ENCODE assay signal across 8 cellular contexts in genomic region chr1:23779826-23780371, GRCh38. TPM values are rescaled to one million over a fixed set of nuclear protein-coding genes. Genes with fewer than 3 reads are reported as not detected.
DNase-seq lines count a peak whose midpoint lies in the region; ATAC-seq, FAIRE-seq and TF ChIP-seq lines count a peak whose summit lies in the region.

No MANE protein-coding gene starts in this region.

- peaks cover 11 to 39% of the 10 kb centered on the region in 2 donors for H3K36me3 Mint-ChIP-seq in CD4-positive, alpha-beta memory T cell
- H3K36me3 Mint-ChIP-seq in astrocyte (ENCODE audit: low read depth, unreplicated experiment), result peaks cover 2% of the 10 kb centered on the region
- H3K36me3 Mint-ChIP-seq in mesothelial cell of epicardium, result peaks cover 10% of the 10 kb centered on the region

- H2BK120ac ChIP-seq in IMR-90 (ENCODE audit: low read depth, low read length), result 0 out of 2 replicates have a peak overlapping the region, but pooled peaks have one; percentile 5

- in situ Hi-C loops in IMR-90 (cut with MboI; ENCODE audit: low sequenced_read_pairs), result no loop called here

- TF ChIP-seq CTCF in IMR-90 (conservative IDR thresholded peaks at IDR 0.05; ENCODE audit: low read depth, low read length) (no peak), astrocyte (IDR thresholded peaks at IDR 0.05; ENCODE audit: insufficient read depth, low read depth, low read length) (no peak), mesothelial cell of epicardium (IDR thresholded peaks at IDR 0.05; ENCODE audit: unreplicated experiment) (no peak), prostate gland (IDR thresholded peaks at IDR 0.05) (no peak)

- no peaks in the 10 kb centered on the region for H3K9me3 Mint-ChIP-seq in CD4-positive, alpha-beta memory T cell
- no peaks in the 10 kb centered on the region for H3K9me3 Mint-ChIP-seq in astrocyte (ENCODE audit: unreplicated experiment)
- no peaks in the 10 kb centered on the region for H3K9me3 Mint-ChIP-seq in mesothelial cell of epicardium

- no peak overlapping the region for H2AK5ac ChIP-seq in IMR-90 (ENCODE audit: low read depth, low read length)

- peak overlapping the region; percentile 12 for H2BK5ac ChIP-seq in IMR-90 (ENCODE audit: low read depth, low read length, poor library complexity, severe bottlenecking)

- no CpG with 5 or more reads among the region's 3 CpGs for WGBS in IMR-90 (ENCODE audit: extremely low coverage in 2 of 2, insufficient read length in 1 of 2), 2 experiments
- 69% methylated on average over 3 of the region's 3 CpGs for WGBS in prostate gland
- WGBS in aorta, 2 donors, result 79 to 83% methylated on average over 3 of the region's 3 CpGs

- TF ChIP-seq POLR2A in IMR-90 (IDR thresholded peaks at IDR 0.05; ENCODE audit: low read depth, low read length), result no peak
- TF ChIP-seq POLR2A in prostate gland (IDR thresholded peaks at IDR 0.05), result no peak

- H3K27ac ChIP-seq in CD4-positive, alpha-beta memory T cell (ENCODE audit: low read depth, low read length), result peak overlapping the region; percentile 8
- H3K27ac ChIP-seq in IMR-90 (ENCODE audit: insufficient read depth, low read length) (no peak overlapping the region), astrocyte (ENCODE audit: low read depth, low read length) (peak overlapping the region; percentile 61), prostate gland (no peak overlapping the region), aorta (ENCODE audit: low read depth in 1 of 2, low read length in 2 of 2) (no peak overlapping the region)

- H3K4ac ChIP-seq in IMR-90 (ENCODE audit: low read depth, low read length), result no peak overlapping the region; the same call in 1 of the 2 replicates

- intact Hi-C loops in CD4-positive, alpha-beta memory T cell (cut with micrococcal nuclease), result loop anchor here (5.0 kb wide), 1 partner anchor 38 kb away; the partner anchor contains the start of gene ELOA
- intact Hi-C loops in IMR-90 (cut with micrococcal nuclease), result no loop called here
- intact Hi-C loops in prostate gland (cut with DNase I), result no loop called here
- intact Hi-C loops in aorta (cut with DNase I), result loop anchor here in 1 of 2 donors (10.0 kb wide), 1 partner anchor 85 kb away; the partner anchor contains the start of gene FUCA1

- no peak overlapping the region for H4K91ac ChIP-seq in IMR-90 (ENCODE audit: insufficient read depth, low read depth, low read length)

- 0 out of 2 replicates have a peak overlapping the region, but pooled peaks have one; percentile 43 for H3K14ac ChIP-seq in IMR-90 (replicated peaks; ENCODE audit: low read depth, low read length)

- dilution Hi-C loops in IMR-90 (cut with HindIII; ENCODE audit: low sequenced_read_pairs, unreplicated experiment), result no loop called here

- H3K9me3 ChIP-seq in CD4-positive, alpha-beta memory T cell (ENCODE audit: control insufficient read depth in 1 of 2, low read length in 2 of 2), result no peaks in the 10 kb centered on the region
- H3K9me3 ChIP-seq in IMR-90 (ENCODE audit: control insufficient read depth, insufficient read depth, low read length) (no peaks in the 10 kb centered on the region), astrocyte (ENCODE audit: insufficient read depth, low read depth, low read length) (no peaks in the 10 kb centered on the region), prostate gland (no peaks in the 10 kb centered on the region), aorta (ENCODE audit: control insufficient read depth, low read length) (no peaks in the 10 kb centered on the region)

- H3K27me3 ChIP-seq in CD4-positive, alpha-beta memory T cell (ENCODE audit: insufficient read depth, low read length), result no peaks in the 10 kb centered on the region
- H3K27me3 ChIP-seq in IMR-90 (ENCODE audit: control insufficient read depth, insufficient read depth, low read length) (no peaks in the 10 kb centered on the region), astrocyte (ENCODE audit: insufficient read depth, low read length) (no peaks in the 10 kb centered on the region), prostate gland (replicated peaks; ENCODE audit: insufficient read depth) (no peaks in the 10 kb centered on the region), aorta (ENCODE audit: control insufficient read depth in 1 of 2, insufficient read depth in 2 of 2, low read length in 1 of 2) (no peaks in the 10 kb centered on the region)

- peak overlapping the region; percentile 26 to 96 (median 92) for H3K4me3 Mint-ChIP-seq in CD4-positive, alpha-beta memory T cell
- H3K4me3 Mint-ChIP-seq in astrocyte (ENCODE audit: unreplicated experiment) (peak overlapping the region; percentile 91), mesothelial cell of epicardium (peak overlapping the region; percentile 87)

- ATAC-seq in IMR-90 (ENCODE audit: low read depth), result no peak
- ATAC-seq in aorta (ENCODE audit: low FRiP score), result no peak

- no peak overlapping the region for H4K5ac ChIP-seq in IMR-90 (ENCODE audit: low read depth, low read length)

- H3K18ac ChIP-seq in IMR-90 (ENCODE audit: low read depth, low read length), result no peak overlapping the region

- no peak for DNase-seq in CD4-positive, alpha-beta memory T cell
- DNase-seq in IMR-90 (peak; percentile 65), astrocyte (ENCODE audit: low read depth) (peak; percentile 63), mesothelial cell of epicardium (ENCODE audit: low spot score in 2 of 2, unreplicated experiment in 2 of 2) (no peak), NCI-H2107 treated with DMSO at 0.1 percent for 48 hours (lab: John Stamatoyannopoulos, UW; ENCODE audit: unreplicated experiment) (no peak), prostate gland (ENCODE audit: low spot score) (no peak), aorta (no peak)
- no peak for DNase-seq in effector CD8-positive, alpha-beta T cell (lab: John Stamatoyannopoulos, UW)

- CTCF ChIA-PET in CD4-positive, alpha-beta memory T cell (lab: Charles Lee; ENCODE audit: partially characterized antibody), result interaction anchor here (0.5 to 2.9 kb wide), 4 partner anchors 31 to 148 kb away, joined by 3 to 11 read pairs (median 4); no protein-coding TSS in a partner anchor
- CTCF ChIA-PET in IMR-90 (lab: Yijun Ruan, JAX), result no interaction called here

- no TSS peak for BruUV-seq in IMR-90 (replicated peaks; lab: Mats Ljungman, UMichigan)

- H3K23ac ChIP-seq in IMR-90 (ENCODE audit: low read depth, low read length), result no peak overlapping the region; the same call in 1 of the 2 replicates

- H3K56ac ChIP-seq in IMR-90 (ENCODE audit: extremely low read depth, insufficient read depth, low read length), result no peak overlapping the region

- H2BK15ac ChIP-seq in IMR-90 (ENCODE audit: low read depth, low read length), result no peak overlapping the region

- H2BK20ac ChIP-seq in IMR-90 (ENCODE audit: low read depth, low read length), result peak overlapping the region; percentile 58; the same call in 1 of the 2 replicates

- H2AK9ac ChIP-seq in IMR-90 (replicated peaks; ENCODE audit: low read depth, low read length, poor library complexity), result no peak overlapping the region

- H3K4me1 Mint-ChIP-seq in CD4-positive, alpha-beta memory T cell, result peaks cover 22 to 39% (median 31%) of the 10 kb centered on the region in 4 donors
- H3K4me1 Mint-ChIP-seq in astrocyte (ENCODE audit: low read depth, unreplicated experiment), result peaks cover 14% of the 10 kb centered on the region
- peaks cover 22% of the 10 kb centered on the region for H3K4me1 Mint-ChIP-seq in mesothelial cell of epicardium

- peaks cover 26% of the 10 kb centered on the region for H3K4me1 ChIP-seq in CD4-positive, alpha-beta memory T cell (ENCODE audit: insufficient read depth, low read length)
- H3K4me1 ChIP-seq in IMR-90 (ENCODE audit: control insufficient read depth, insufficient read depth, low read length), result peaks cover 7% of the 10 kb centered on the region; the same call in 1 of the 2 replicates
- peaks cover 17% of the 10 kb centered on the region for H3K4me1 ChIP-seq in astrocyte (ENCODE audit: insufficient read depth, low read length)
- H3K4me1 ChIP-seq in prostate gland (replicated peaks), result peaks cover 6% of the 10 kb centered on the region
- H3K4me1 ChIP-seq in aorta (ENCODE audit: control insufficient read depth in 1 of 2, insufficient read depth in 2 of 2, low read length in 2 of 2), result peaks cover 0 to 6% of the 10 kb centered on the region in 2 donors

- TF ChIP-seq RAD21 in IMR-90 (IDR thresholded peaks at IDR 0.05; ENCODE audit: low read length), result no peak

- peaks cover 14% of the 10 kb centered on the region for H3K36me3 ChIP-seq in CD4-positive, alpha-beta memory T cell (ENCODE audit: insufficient read depth, low read length)
- H3K36me3 ChIP-seq in IMR-90 (ENCODE audit: control insufficient read depth, insufficient read depth, low read length) (peaks cover 2% of the 10 kb centered on the region), astrocyte (ENCODE audit: insufficient read depth, low read length) (peaks cover 8% of the 10 kb centered on the region), prostate gland (no peaks in the 10 kb centered on the region), aorta (ENCODE audit: control insufficient read depth in 1 of 2, insufficient read depth in 2 of 2, low read length in 1 of 2) (no peaks in the 10 kb centered on the region)

- no peak overlapping the region for H2AFZ ChIP-seq in IMR-90 (replicated peaks; ENCODE audit: low read length, poor library complexity)
- no peak overlapping the region for H2AFZ ChIP-seq in astrocyte (ENCODE audit: low read depth, low read length)

- peaks cover 57% of the 10 kb centered on the region for H3K79me2 ChIP-seq in astrocyte (ENCODE audit: insufficient read depth, low read length)

- H3K4me3 ChIP-seq in CD4-positive, alpha-beta memory T cell (ENCODE audit: low read length in 2 of 2), result no peak overlapping the region
- H3K4me3 ChIP-seq in IMR-90 (ENCODE audit: insufficient read depth, low read depth, low read length) (no peak overlapping the region), astrocyte (ENCODE audit: insufficient read depth, low read depth, low read length) (peak overlapping the region; percentile 90), prostate gland (peak overlapping the region in 1 of 2 donors; percentile 87), aorta (ENCODE audit: low read length in 2 of 2) (no peak overlapping the region)

- H3K4me2 ChIP-seq in IMR-90 (ENCODE audit: low read depth, low read length) (peak overlapping the region; percentile 100), astrocyte (ENCODE audit: low read length) (peak overlapping the region; percentile 95)

- no peak for FAIRE-seq in astrocyte (lab: Jason Lieb, UNC)

- H3K9ac ChIP-seq in IMR-90 (ENCODE audit: low read depth, low read length) (no peak overlapping the region), astrocyte (ENCODE audit: low read length) (peak overlapping the region; percentile 89)

- H4K8ac ChIP-seq in IMR-90 (ENCODE audit: low read depth in 2 of 2, low read length in 2 of 2), result no peak overlapping the region

- POLR2A ChIA-PET in CD4-positive, alpha-beta memory T cell (lab: Charles Lee; ENCODE audit: partially characterized antibody), result interaction anchor here (1.0 to 8.6 kb wide), 6 partner anchors 11 to 436 kb away, joined by 3 to 70 read pairs (median 16); partner anchors contain the start of genes ELOA, GALE, HMGCL and HNRNPR
- POLR2A ChIA-PET in IMR-90 (lab: Charles Lee; ENCODE audit: unreplicated experiment), result interaction anchor here (1.0 kb wide), 1 partner anchor 19 kb away, joined by 3 read pairs; no protein-coding TSS in a partner anchor

- peaks cover 33 to 51% of the 10 kb centered on the region in 2 experiments for H3K79me1 ChIP-seq in IMR-90 (ENCODE audit: low read depth in 1 of 2, low read length in 2 of 2)

- H3K9me1 ChIP-seq in IMR-90 (ENCODE audit: insufficient read depth, low read length), result peaks cover 9% of the 10 kb centered on the region; the same call in 1 of the 2 replicates

- H3K27ac Mint-ChIP-seq in CD4-positive, alpha-beta memory T cell, result peak overlapping the region; percentile 8 to 92 (median 85)
- H3K27ac Mint-ChIP-seq in astrocyte (ENCODE audit: unreplicated experiment) (peak overlapping the region; percentile 60), mesothelial cell of epicardium (peak overlapping the region; percentile 77)

- H4K20me1 ChIP-seq in IMR-90 (ENCODE audit: insufficient read depth, low read length), result peaks cover 15% of the 10 kb centered on the region; the same call in 1 of the 2 replicates
- H4K20me1 ChIP-seq in astrocyte (ENCODE audit: insufficient read depth, low read length), result peaks cover 24% of the 10 kb centered on the region

- no peaks in the 10 kb centered on the region for H3K27me3 Mint-ChIP-seq in CD4-positive, alpha-beta memory T cell
- no peaks in the 10 kb centered on the region for H3K27me3 Mint-ChIP-seq in astrocyte (ENCODE audit: low read depth, unreplicated experiment)
- no peaks in the 10 kb centered on the region for H3K27me3 Mint-ChIP-seq in mesothelial cell of epicardium (ENCODE audit: low read depth)

RNA-seq across cellular contexts. Expression of gene PITHD1, which starts 1.7 kb away (rescaled TPM):
- 10 to 100 TPM; 78.3 to 82.1 TPM for total RNA-seq in CD4-positive, alpha-beta memory T cell
- polyA plus RNA-seq in CD4-positive, alpha-beta memory T cell, result 10 to 100 TPM; 65.3 to 82.2 TPM
- total RNA-seq in IMR-90 (2012; rRNA removed), result 23.8 and 34.2 TPM in 2 replicates
- 31.8 and 32.0 TPM in 2 replicates for polyA plus RNA-seq in IMR-90 (2012; rRNA removed)
- polyA plus RNA-seq in IMR-90 (2012; cell fraction: cytosol; rRNA removed), result 18.3 and 34.6 TPM in 2 replicates
- polyA plus RNA-seq in IMR-90 (2012; cell fraction: nucleus; rRNA removed; ENCODE audit: low replicate concordance), result 10.8 and 29.0 TPM in 2 replicates
- total RNA-seq in astrocyte, result 33.7 and 37.3 TPM in 2 replicates
- total RNA-seq in mesothelial cell of epicardium, result 52.1 to 53.9 TPM (median 52.7 TPM) in 3 replicates
- 10 to 100 TPM; 85.7 to 86.7 TPM for total RNA-seq in prostate gland
- 10 to 100 TPM; 34.9 to 39.8 TPM for total RNA-seq in aorta
- polyA plus RNA-seq in aorta, result 10 to 100 TPM; 33.9 to 40.3 TPM

RNA-seq across cellular contexts. Expression of gene LYPLA2, which starts 11.0 kb away (rescaled TPM):
- total RNA-seq in CD4-positive, alpha-beta memory T cell, result 10 to 100 TPM; 52.6 to 55.8 TPM
- polyA plus RNA-seq in CD4-positive, alpha-beta memory T cell, result 100 to 1,000 TPM; 110 to 151 TPM
- total RNA-seq in IMR-90 (2012; rRNA removed), result 43.9 and 44.3 TPM in 2 replicates
- 78.6 and 88.5 TPM in 2 replicates for polyA plus RNA-seq in IMR-90 (2012; rRNA removed)
- 47.5 and 98.1 TPM in 2 replicates for polyA plus RNA-seq in IMR-90 (2012; cell fraction: cytosol; rRNA removed)
- 93.3 and 237 TPM in 2 replicates for polyA plus RNA-seq in IMR-90 (2012; cell fraction: nucleus; rRNA removed; ENCODE audit: low replicate concordance)
- total RNA-seq in astrocyte, result 79.0 and 91.7 TPM in 2 replicates
- 75.5 to 79.1 TPM (median 76.3 TPM) in 3 replicates for total RNA-seq in mesothelial cell of epicardium
- 10 to 100 TPM; 53.6 to 57.7 TPM for total RNA-seq in prostate gland
- 10 to 100 TPM; 30.0 to 31.2 TPM for total RNA-seq in aorta
- polyA plus RNA-seq in aorta, result 10 to 100 TPM; 17.3 to 32.5 TPM

RNA-seq across cellular contexts. Expression of gene GALE, which starts 20.7 kb away (rescaled TPM):
- 10 to 100 TPM; 11.2 to 12.0 TPM for total RNA-seq in CD4-positive, alpha-beta memory T cell
- 10 to 100 TPM; 13.8 to 15.9 TPM for polyA plus RNA-seq in CD4-positive, alpha-beta memory T cell
- 28.3 and 31.7 TPM in 2 replicates for total RNA-seq in IMR-90 (2012; rRNA removed)
- polyA plus RNA-seq in IMR-90 (2012; rRNA removed), result 39.9 and 44.5 TPM in 2 replicates
- 35.1 and 46.3 TPM in 2 replicates for polyA plus RNA-seq in IMR-90 (2012; cell fraction: cytosol; rRNA removed)
- polyA plus RNA-seq in IMR-90 (2012; cell fraction: nucleus; rRNA removed; ENCODE audit: low replicate concordance), result 56.9 and 85.3 TPM in 2 replicates
- 24.1 and 27.0 TPM in 2 replicates for total RNA-seq in astrocyte
- total RNA-seq in mesothelial cell of epicardium, result 22.5 to 26.9 TPM (median 26.9 TPM) in 3 replicates
- total RNA-seq in prostate gland, result 10 to 100 TPM; 26.3 to 27.3 TPM
- 10 to 100 TPM; 13.6 to 18.5 TPM for total RNA-seq in aorta
- 10 to 100 TPM in 1 of 2 donors, 1 to 10 TPM in 1; 9.9 to 23.2 TPM for polyA plus RNA-seq in aorta

RNA-seq across cellular contexts. Expression of gene ELOA, which starts 36.6 kb away (rescaled TPM):
- 10 to 100 TPM; 28.3 to 31.7 TPM for total RNA-seq in CD4-positive, alpha-beta memory T cell
- polyA plus RNA-seq in CD4-positive, alpha-beta memory T cell, result 10 to 100 TPM; 17.1 to 32.4 TPM
- 40.7 and 44.4 TPM in 2 replicates for total RNA-seq in IMR-90 (2012; rRNA removed)
- 19.5 and 22.9 TPM in 2 replicates for polyA plus RNA-seq in IMR-90 (2012; rRNA removed)
- polyA plus RNA-seq in IMR-90 (2012; cell fraction: cytosol; rRNA removed), result 5.5 and 9.2 TPM in 2 replicates
- 9.4 and 25.4 TPM in 2 replicates for polyA plus RNA-seq in IMR-90 (2012; cell fraction: nucleus; rRNA removed; ENCODE audit: low replicate concordance)
- 58.1 and 62.2 TPM in 2 replicates for total RNA-seq in astrocyte
- 28.4 to 31.5 TPM (median 30.4 TPM) in 3 replicates for total RNA-seq in mesothelial cell of epicardium
- 10 to 100 TPM; 35.7 to 42.1 TPM for total RNA-seq in prostate gland
- total RNA-seq in aorta, result 10 to 100 TPM; 30.3 to 31.0 TPM
- 10 to 100 TPM; 11.8 to 14.0 TPM for polyA plus RNA-seq in aorta

RNA-seq across cellular contexts. Expression of gene HMGCL, which starts 45.3 kb away (rescaled TPM):
- total RNA-seq in CD4-positive, alpha-beta memory T cell, result 10 to 100 TPM; 36.3 to 38.5 TPM
- polyA plus RNA-seq in CD4-positive, alpha-beta memory T cell, result 10 to 100 TPM; 27.8 to 32.3 TPM
- 31.9 and 33.5 TPM in 2 replicates for total RNA-seq in IMR-90 (2012; rRNA removed)
- 25.3 and 30.6 TPM in 2 replicates for polyA plus RNA-seq in IMR-90 (2012; rRNA removed)
- 15.7 and 28.3 TPM in 2 replicates for polyA plus RNA-seq in IMR-90 (2012; cell fraction: cytosol; rRNA removed)
- polyA plus RNA-seq in IMR-90 (2012; cell fraction: nucleus; rRNA removed; ENCODE audit: low replicate concordance), result 17.3 and 23.9 TPM in 2 replicates
- 17.1 and 20.9 TPM in 2 replicates for total RNA-seq in astrocyte
- 27.4 to 30.7 TPM (median 29.2 TPM) in 3 replicates for total RNA-seq in mesothelial cell of epicardium
- total RNA-seq in prostate gland, result 10 to 100 TPM; 51.1 to 58.7 TPM
- 10 to 100 TPM; 22.4 to 36.8 TPM for total RNA-seq in aorta
- polyA plus RNA-seq in aorta, result 10 to 100 TPM; 30.9 to 35.2 TPM

Comparison
In these comparisons a context has a peak if more than half of its experiments do, and no peak if none do; other contexts are left out.
1. DNase-seq: peak in IMR-90 (single experiment) and astrocyte (single experiment); none in CD4-positive, alpha-beta memory T cell (0 of 5), mesothelial cell of epicardium (0 of 2), NCI-H2107 treated with DMSO at 0.1 percent for 48 hours (single experiment), prostate gland (single experiment), effector CD8-positive, alpha-beta T cell (single experiment) and aorta (0 of 2).
2. H3K27ac ChIP-seq: peak in CD4-positive, alpha-beta memory T cell (single experiment) and astrocyte (single experiment); none in IMR-90 (single experiment), prostate gland (0 of 2) and aorta (0 of 2).
3. Peak in every context shown above with its lines, with median percentiles within 50 percentile points of each other: H3K27ac Mint-ChIP-seq and H3K4me3 Mint-ChIP-seq.